ENCODE assay signal across 1 cellular context in genomic region chr14:71432334-71432733, GRCh38.
TF ChIP-seq lines count a peak whose summit lies in the region.

No MANE protein-coding gene starts in this region.

TF ChIP-seq in H1, 55 proteins besides CTCF, POLR2A, EP300 and RAD21 (continued from another document):
- TF ChIP-seq ATF2 (IDR thresholded peaks at IDR 0.05; ENCODE audit: low read length) = no peak
- TF ChIP-seq KDM5A (IDR thresholded peaks at IDR 0.05; ENCODE audit: low read length) = no peak
- TF ChIP-seq JUND (IDR thresholded peaks at IDR 0.05; ENCODE audit: low read length) = no peak
